14 cellular contexts compared by ENCODE assay signal in genomic region chr6:96089173-96089572, GRCh38.
A peak's percentile ranks its signal among the peaks of the same experiment; 100 is the strongest.
DNase-seq lines count a peak whose midpoint lies in the region; ATAC-seq, FAIRE-seq and TF ChIP-seq lines count a peak whose summit lies in the region.
"Had no signal": no experiment of that assay in that cellular context is flagged by ENCODE, and none has a peak within 500 bp of the region (broad histone marks: within the 10 kb centered on the region; RNA-seq: fewer than 3 reads in every experiment).

No MANE protein-coding gene starts in this region.

- H3F3A ChIP-seq in Loucy (ENCODE audit: low read depth): no peaks in the 10 kb centered on the region

- DNase-seq in bronchial epithelial cell (ENCODE audit: low read depth): peak; percentile 13
- DNase-seq in osteocyte (ENCODE audit: extremely low spot score, unreplicated experiment): no peak
- DNase-seq in NAMALWA (ENCODE audit: low spot score): no peak
- DNase-seq in RPMI8226: no peak
- DNase-seq: activated CD4-positive, alpha-beta T cell treated with anti-CD3 and anti-CD28 coated beads, Interleukin-2, amount 10 ng/mL, durations not matched to agents 24 days and 14 days; GDM1; naive thymus-derived CD4-positive, alpha-beta T cell; NCI-H1930; stimulated activated naive CD4-positive, alpha-beta T cell treated with Interleukin-2 at 50 U/mL for 16 hours had no signal

- H3K9me3 ChIP-seq in Loucy (ENCODE audit: insufficient read depth, low read depth, low read length): no peaks in the 10 kb centered on the region

- ATAC-seq in GM19395 (IDR thresholded peaks at IDR 0.05; ENCODE audit: unreplicated experiment): no peak
- ATAC-seq: naive thymus-derived CD4-positive, alpha-beta T cell had no signal

- H3K79me2 ChIP-seq in Loucy (ENCODE audit: insufficient read depth, low read length): no peaks in the 10 kb centered on the region

- H4K20me1 ChIP-seq in Loucy (ENCODE audit: insufficient read depth, low read length, poor library complexity, severe bottlenecking): no peaks in the 10 kb centered on the region

- H3K36me3 ChIP-seq in Loucy (ENCODE audit: insufficient read depth, low read length) (no peaks in the 10 kb centered on the region), bronchial epithelial cell (ENCODE audit: control insufficient read depth, insufficient read depth, low read length) (no peaks in the 10 kb centered on the region)

- peak; percentile 44 for TF ChIP-seq CTCF in GM12872 (IDR thresholded peaks at IDR 0.05; ENCODE audit: insufficient read depth, low read depth, low read length)
- peak; percentile 24; the same call in 1 of the 2 replicates for TF ChIP-seq CTCF in Loucy (conservative IDR thresholded peaks at IDR 0.05; ENCODE audit: low read length)
- TF ChIP-seq CTCF in bronchial epithelial cell (IDR thresholded peaks at IDR 0.05; ENCODE audit: insufficient read depth, low read length, severe bottlenecking): peak; percentile 52
- peak; percentile 19 for TF ChIP-seq CTCF in osteocyte (IDR thresholded peaks at IDR 0.05)

- H3K9me2 ChIP-seq in Loucy (replicated peaks; ENCODE audit: low read depth, low read length): no peaks in the 10 kb centered on the region

- H3K4me3 Mint-ChIP-seq in osteocyte (ENCODE audit: unreplicated experiment): no peak overlapping the region
- H3K4me3 Mint-ChIP-seq: activated CD4-positive, alpha-beta T cell treated with anti-CD3 and anti-CD28 coated beads, Interleukin-2, amount 10 ng/mL, durations not matched to agents 24 days and 14 days; activated naive CD8-positive, alpha-beta T cell; naive thymus-derived CD4-positive, alpha-beta T cell had no signal

- H3K4me3 ChIP-seq in Loucy (ENCODE audit: low read length, poor library complexity, severe bottlenecking) (no peak overlapping the region), bronchial epithelial cell (ENCODE audit: low read depth, low read length) (no peak overlapping the region)

- no peak overlapping the region for H2AFZ ChIP-seq in Loucy (ENCODE audit: low read length)

- no peaks in the 10 kb centered on the region for H3K36me3 Mint-ChIP-seq in osteocyte (ENCODE audit: unreplicated experiment)
- H3K36me3 Mint-ChIP-seq: activated naive CD8-positive, alpha-beta T cell; naive thymus-derived CD4-positive, alpha-beta T cell had no signal

- no peaks in the 10 kb centered on the region for H3K9me3 Mint-ChIP-seq in osteocyte (ENCODE audit: unreplicated experiment)
- H3K9me3 Mint-ChIP-seq: activated CD4-positive, alpha-beta T cell treated with anti-CD3 and anti-CD28 coated beads, Interleukin-2, amount 10 ng/mL, durations not matched to agents 24 days and 14 days had no signal

- no peak for FAIRE-seq in bronchial epithelial cell (lab: Jason Lieb, UNC)
- FAIRE-seq: GM19239 had no signal

- no peaks in the 10 kb centered on the region for H3K27me3 Mint-ChIP-seq in osteocyte (ENCODE audit: unreplicated experiment)
- H3K27me3 Mint-ChIP-seq: activated CD4-positive, alpha-beta T cell treated with anti-CD3 and anti-CD28 coated beads, Interleukin-2, amount 10 ng/mL, durations not matched to agents 24 days and 14 days; activated naive CD8-positive, alpha-beta T cell had no signal

- H3K4me2 ChIP-seq in Loucy (ENCODE audit: low read depth, low read length, poor library complexity, severe bottlenecking): no peak overlapping the region

- no peak overlapping the region for H3K27ac Mint-ChIP-seq in osteocyte (ENCODE audit: unreplicated experiment)
- H3K27ac Mint-ChIP-seq: activated CD4-positive, alpha-beta T cell treated with anti-CD3 and anti-CD28 coated beads, Interleukin-2, amount 10 ng/mL, durations not matched to agents 24 days and 14 days; activated naive CD8-positive, alpha-beta T cell; naive thymus-derived CD4-positive, alpha-beta T cell had no signal

- H3K4me1 Mint-ChIP-seq in osteocyte (ENCODE audit: unreplicated experiment): no peaks in the 10 kb centered on the region
- H3K4me1 Mint-ChIP-seq: activated CD4-positive, alpha-beta T cell treated with anti-CD3 and anti-CD28 coated beads, Interleukin-2, amount 10 ng/mL, durations not matched to agents 24 days and 14 days; naive thymus-derived CD4-positive, alpha-beta T cell had no signal

- H3K9ac ChIP-seq in Loucy (ENCODE audit: low read depth, low read length, poor library complexity, severe bottlenecking): no peak overlapping the region

- no peaks in the 10 kb centered on the region for H3K27me3 ChIP-seq in Loucy (ENCODE audit: insufficient read depth, low read length, poor library complexity, severe bottlenecking)
- H3K27me3 ChIP-seq in bronchial epithelial cell (ENCODE audit: control insufficient read depth, insufficient read depth, low read length): no peaks in the 10 kb centered on the region

- H3K4me1 ChIP-seq in Loucy (ENCODE audit: insufficient read depth, low read length, poor library complexity, severe bottlenecking): no peaks in the 10 kb centered on the region
